18 cellular contexts compared by ENCODE assay signal in genomic region chr13:69553976-69554375, GRCh38.
"Had no signal": no experiment of that assay in that cellular context is flagged by ENCODE, and none has a peak within 500 bp of the region (broad histone marks: within the 10 kb centered on the region; RNA-seq: fewer than 3 reads in every experiment).

No MANE protein-coding gene starts in this region.

- H3K36me3 Mint-ChIP-seq: naive thymus-derived CD8-positive, alpha-beta T cell; stimulated activated memory B cell treated with anti-CD40 and anti-IgM and Interleukin-4, amounts not matched to agents 10 μg/mL and 1 μg/mL and 100 μg/mL, for 72 hours had no signal

- ATAC-seq: effector memory CD8-positive, alpha-beta T cell; gastrocnemius medialis; heart right ventricle; left lobe of liver; mucosa of descending colon; naive thymus-derived CD8-positive, alpha-beta T cell; sciatic nerve; stimulated activated memory B cell treated with anti-CD40 and anti-IgM and Interleukin-4, amounts not matched to agents 10 μg/mL and 1 μg/mL and 100 μg/mL, for 72 hours; stimulated activated naive CD8-positive, alpha-beta T cell treated with anti-CD3 and anti-CD28 coated beads, Interleukin-15, amount 100 ng/mL, for 72 hours; upper lobe of right lung had no signal

- H3K4me1 Mint-ChIP-seq: naive thymus-derived CD8-positive, alpha-beta T cell; stimulated activated memory B cell treated with anti-CD40 and anti-IgM and Interleukin-4, amounts not matched to agents 10 μg/mL and 1 μg/mL and 100 μg/mL, for 72 hours; stimulated activated naive CD8-positive, alpha-beta T cell treated with anti-CD3 and anti-CD28 coated beads, Interleukin-15, amount 100 ng/mL, for 72 hours had no signal

- H3K27me3 Mint-ChIP-seq: effector memory CD8-positive, alpha-beta T cell; naive thymus-derived CD8-positive, alpha-beta T cell; stimulated activated memory B cell treated with anti-CD40 and anti-IgM and Interleukin-4, amounts not matched to agents 10 μg/mL and 1 μg/mL and 100 μg/mL, for 72 hours; stimulated activated naive CD8-positive, alpha-beta T cell treated with anti-CD3 and anti-CD28 coated beads, Interleukin-15, amount 100 ng/mL, for 72 hours had no signal

- H3K4me3 Mint-ChIP-seq: effector memory CD8-positive, alpha-beta T cell; naive thymus-derived CD8-positive, alpha-beta T cell; stimulated activated memory B cell treated with anti-CD40 and anti-IgM and Interleukin-4, amounts not matched to agents 10 μg/mL and 1 μg/mL and 100 μg/mL, for 72 hours; stimulated activated naive CD8-positive, alpha-beta T cell treated with anti-CD3 and anti-CD28 coated beads, Interleukin-15, amount 100 ng/mL, for 72 hours had no signal

- H3K27ac Mint-ChIP-seq: effector memory CD8-positive, alpha-beta T cell; naive thymus-derived CD8-positive, alpha-beta T cell; stimulated activated memory B cell treated with anti-CD40 and anti-IgM and Interleukin-4, amounts not matched to agents 10 μg/mL and 1 μg/mL and 100 μg/mL, for 72 hours; stimulated activated naive CD8-positive, alpha-beta T cell treated with anti-CD3 and anti-CD28 coated beads, Interleukin-15, amount 100 ng/mL, for 72 hours had no signal

- DNase-seq: effector memory CD8-positive, alpha-beta T cell; gastrocnemius medialis; heart right ventricle; islet precursor cell; mammary epithelial cell; mucosa of descending colon; naive thymus-derived CD8-positive, alpha-beta T cell; posterior cingulate gyrus; spleen; stimulated activated CD4-positive, alpha-beta T cell treated with anti-CD3 and anti-CD28 coated beads, Interleukin-15, amount 100 ng/mL, for 24 hours; stimulated activated CD4-positive, alpha-beta T cell treated with anti-CD3 and anti-CD28 coated beads, Interleukin-1b, Interleukin-23, amount 100 ng/mL, for 48 hours; stimulated activated CD4-positive, alpha-beta T cell treated with anti-CD3 and anti-CD28 coated beads, Interleukin-4, amount 100 ng/mL, for 24 hours; stimulated activated naive CD8-positive, alpha-beta T cell treated with anti-CD3 and anti-CD28 coated beads, Interleukin-15, amount 100 ng/mL, for 72 hours; testis; upper lobe of right lung had no signal

- H3K9me3 Mint-ChIP-seq: stimulated activated naive CD8-positive, alpha-beta T cell treated with anti-CD3 and anti-CD28 coated beads, Interleukin-15, amount 100 ng/mL, for 72 hours had no signal
